In the genomic region with DNA sequence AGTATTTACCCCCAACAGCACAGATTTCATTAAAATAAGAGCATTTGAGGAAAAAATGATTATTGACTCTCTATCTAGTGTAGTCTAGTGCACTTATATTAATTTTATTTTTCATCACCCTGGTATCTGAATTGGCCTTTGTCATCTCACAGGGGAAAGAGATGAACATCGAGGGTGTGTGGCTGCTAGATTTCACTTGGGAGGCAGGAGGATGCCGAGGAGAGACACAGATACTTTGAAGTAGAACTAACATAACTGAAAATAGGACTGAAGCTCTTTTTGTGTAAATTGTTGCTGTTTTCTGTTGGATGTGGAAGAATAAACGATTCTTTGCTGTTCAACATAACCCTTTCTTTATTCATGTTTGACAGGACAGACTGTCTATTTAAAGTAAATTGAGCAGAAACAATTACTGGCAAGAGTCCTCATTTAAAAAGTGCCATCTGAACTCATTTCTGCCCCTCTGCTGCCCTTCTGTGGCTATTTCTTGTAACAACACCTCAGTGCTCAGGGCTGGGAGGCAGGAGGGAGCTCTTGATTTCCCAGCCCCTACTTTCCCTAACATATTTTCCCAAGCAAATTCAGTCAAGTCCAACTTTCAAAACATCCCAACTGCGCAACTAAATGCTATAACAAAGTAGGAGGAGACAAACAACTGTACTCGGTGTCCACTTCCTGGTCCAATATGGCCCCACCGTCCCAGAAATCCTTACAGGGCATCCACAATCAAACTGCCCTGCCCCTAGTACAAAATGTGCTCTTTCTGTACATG, we compare ENCODE assay signal across 9 cellular contexts. TPM values are rescaled to one million over a fixed set of nuclear protein-coding genes. Genes with fewer than 3 reads are reported as not detected.
DNase-seq lines count a peak whose midpoint lies in the region; ATAC-seq and TF ChIP-seq lines count a peak whose summit lies in the region.
"Had no signal": no experiment of that assay in that cellular context is flagged by ENCODE, and none has a peak within 500 bp of the region (broad histone marks: within the 10 kb centered on the region; RNA-seq: fewer than 3 reads in every experiment).

No MANE protein-coding gene starts in this region.

- intact Hi-C loops in activated CD4-positive, alpha-beta T cell treated with anti-CD3 and anti-CD28 coated beads for 36 hours (cut with DNase I, micrococcal nuclease) = loop anchor here (1.0 to 2.0 kb wide), 4 partner anchors 628 to 676 kb away; partner anchors contain the start of gene BAMBI (in 1 of the 2)

- H3K4me3 Mint-ChIP-seq in activated CD4-positive, alpha-beta T cell treated with anti-CD3 and anti-CD28 coated beads for 36 hours = no peak overlapping the region
- H3K4me3 Mint-ChIP-seq: effector memory CD8-positive, alpha-beta T cell had no signal

- no peak overlapping the region for H3K4me3 ChIP-seq in right atrium auricular region

- peaks cover 5% of the 10 kb centered on the region for H3K4me1 Mint-ChIP-seq in activated CD4-positive, alpha-beta T cell treated with anti-CD3 and anti-CD28 coated beads for 36 hours

- CTCF ChIA-PET in activated CD4-positive, alpha-beta T cell treated with anti-CD3 and anti-CD28 coated beads for 36 hours (lab: Charles Lee) = interaction anchor here (0.6 to 2.4 kb wide), 17 partner anchors 9 to 1702 kb away, joined by 3 to 20 read pairs (median 4); no protein-coding TSS in a partner anchor

- POLR2A ChIA-PET in activated CD4-positive, alpha-beta T cell treated with anti-CD3 and anti-CD28 coated beads for 36 hours (lab: Charles Lee) = no interaction called here

- H3K36me3 ChIP-seq in right atrium auricular region = no peaks in the 10 kb centered on the region

- peaks cover 0 to 23% of the 10 kb centered on the region in 2 donors for H3K9me3 ChIP-seq in right atrium auricular region

- no peak for ATAC-seq in activated CD4-positive, alpha-beta T cell treated with anti-CD3 and anti-CD28 coated beads for 36 hours
- ATAC-seq in HG03442 (IDR thresholded peaks at IDR 0.05; ENCODE audit: unreplicated experiment) (peak; percentile 43), HG03521 (IDR thresholded peaks at IDR 0.05; ENCODE audit: unreplicated experiment) (no peak)
- ATAC-seq: effector memory CD8-positive, alpha-beta T cell had no signal

- no peaks in the 10 kb centered on the region for H3K27me3 ChIP-seq in right atrium auricular region

- peak overlapping the region in 1 of 2 donors; percentile 26 for H3K27ac ChIP-seq in right atrium auricular region

- H3K36me3 Mint-ChIP-seq in activated CD4-positive, alpha-beta T cell treated with anti-CD3 and anti-CD28 coated beads for 36 hours (ENCODE audit: low read depth) = no peaks in the 10 kb centered on the region

- H3K27ac Mint-ChIP-seq in activated CD4-positive, alpha-beta T cell treated with anti-CD3 and anti-CD28 coated beads for 36 hours = no peak overlapping the region

- H3K4me1 ChIP-seq in right atrium auricular region = peaks cover 0 to 10% of the 10 kb centered on the region in 2 donors

- peak; percentile 58 to 86 for TF ChIP-seq CTCF in right atrium auricular region (IDR thresholded peaks at IDR 0.05)

- peaks cover 28% of the 10 kb centered on the region for H3K27me3 Mint-ChIP-seq in activated CD4-positive, alpha-beta T cell treated with anti-CD3 and anti-CD28 coated beads for 36 hours

- peak; percentile 49 for DNase-seq in activated CD4-positive, alpha-beta T cell treated with anti-CD3 and anti-CD28 coated beads for 36 hours
- no peak for DNase-seq in activated CD4-positive, alpha-beta T cell treated with anti-CD3 and anti-CD28 coated beads for 4 hours
- DNase-seq in NCI-H748 treated with DMSO at 0.1 percent for 48 hours (lab: John Stamatoyannopoulos, UW) (peak; percentile 40), amygdala (lab: John Stamatoyannopoulos, UW) (peak in 49 of 56 donors; percentile 2 to 87 (median 35)), right atrium auricular region (ENCODE audit: low spot score) (peak; percentile 74), retina (peak; percentile 86)

- peaks cover 11% of the 10 kb centered on the region for H3K9me3 Mint-ChIP-seq in activated CD4-positive, alpha-beta T cell treated with anti-CD3 and anti-CD28 coated beads for 36 hours (ENCODE audit: low read depth)

RNA-seq across cellular contexts. Expression of gene LYZL1, which starts 15.6 kb away (rescaled TPM):
- not detected for total RNA-seq in activated CD4-positive, alpha-beta T cell treated with anti-CD3 and anti-CD28 coated beads for 36 hours
- total RNA-seq in right atrium auricular region = not detected

Comparison
In these comparisons a context has a peak if more than half of its experiments do, and no peak if none do; other contexts are left out.
1. DNase-seq: peak in activated CD4-positive, alpha-beta T cell treated with anti-CD3 and anti-CD28 coated beads for 36 hours (single experiment), NCI-H748 treated with DMSO at 0.1 percent for 48 hours (single experiment), amygdala (49 of 56), right atrium auricular region (single experiment) and retina (single experiment); none in activated CD4-positive, alpha-beta T cell treated with anti-CD3 and anti-CD28 coated beads for 4 hours (0 of 2).